13 cellular contexts compared by ENCODE assay signal in genomic region chr2:38654495-38655381, GRCh38. TPM values are rescaled to one million over a fixed set of nuclear protein-coding genes. Genes with fewer than 3 reads are reported as not detected.
DNase-seq lines count a peak whose midpoint lies in the region; ATAC-seq and TF ChIP-seq lines count a peak whose summit lies in the region.
"Had no signal": no experiment of that assay in that cellular context is flagged by ENCODE, and none has a peak within 500 bp of the region (broad histone marks: within the 10 kb centered on the region; RNA-seq: fewer than 3 reads in every experiment).

No MANE protein-coding gene starts in this region.

- intact Hi-C loops in Right ventricle myocardium inferior (cut with DNase I), result no loop called here
- intact Hi-C loops in cardiac septum (cut with DNase I), result no loop called here
- intact Hi-C loops in esophagus squamous epithelium (cut with DNase I), result no loop called here

- peaks cover 0 to 9% of the 10 kb centered on the region in 2 donors for H3K9me3 Mint-ChIP-seq in stimulated activated naive CD8-positive, alpha-beta T cell treated with anti-CD3 and anti-CD28 coated beads, Interleukin-15, amount 100 ng/mL, for 72 hours

- ATAC-seq in Right ventricle myocardium inferior (peak; percentile 51), T-helper 17 cell (no peak), gastroesophageal sphincter (peak; percentile 51)
- no peak for ATAC-seq in stimulated activated naive CD8-positive, alpha-beta T cell treated with anti-CD3 and anti-CD28 coated beads, Interleukin-15, amount 100 ng/mL, for 72 hours

- no peak for TF ChIP-seq EP300 in gastroesophageal sphincter (IDR thresholded peaks at IDR 0.05)

- TF ChIP-seq CTCF in gastroesophageal sphincter (IDR thresholded peaks at IDR 0.05), result no peak
- TF ChIP-seq CTCF in esophagus squamous epithelium (IDR thresholded peaks at IDR 0.05), result no peak

- H3K27me3 ChIP-seq in gastroesophageal sphincter, result no peaks in the 10 kb centered on the region
- H3K27me3 ChIP-seq in esophagus squamous epithelium, result no peaks in the 10 kb centered on the region
- H3K27me3 ChIP-seq: brain microvascular endothelial cell had no signal

- H3K4me3 ChIP-seq in gastroesophageal sphincter (no peak overlapping the region), esophagus squamous epithelium (no peak overlapping the region)
- H3K4me3 ChIP-seq: SK-N-MC had no signal

- peaks cover 41% of the 10 kb centered on the region for H3K4me1 Mint-ChIP-seq in T-helper 17 cell
- peaks cover 73% of the 10 kb centered on the region for H3K4me1 Mint-ChIP-seq in stimulated activated naive CD8-positive, alpha-beta T cell treated with anti-CD3 and anti-CD28 coated beads, Interleukin-15, amount 100 ng/mL, for 72 hours

- peak overlapping the region; percentile 57 for H3K4me3 Mint-ChIP-seq in T-helper 17 cell
- H3K4me3 Mint-ChIP-seq in stimulated activated naive CD8-positive, alpha-beta T cell treated with anti-CD3 and anti-CD28 coated beads, Interleukin-15, amount 100 ng/mL, for 72 hours, result peak overlapping the region; percentile 48 to 72

- H3K9me3 ChIP-seq in T-helper 17 cell (ENCODE audit: control insufficient read depth, low read length, poor library complexity, severe bottlenecking) (no peaks in the 10 kb centered on the region), gastroesophageal sphincter (no peaks in the 10 kb centered on the region), esophagus squamous epithelium (no peaks in the 10 kb centered on the region)

- 60 to 70% methylated on average over 10 to 14 of the region's 14 CpGs for WGBS in gastroesophageal sphincter (ENCODE audit: low coverage in 1 of 2), 2 donors
- 71 to 76% methylated on average over 11 to 14 of the region's 14 CpGs for WGBS in esophagus squamous epithelium, 2 donors

- TF ChIP-seq POLR2A in gastroesophageal sphincter (IDR thresholded peaks at IDR 0.05) (no peak), esophagus squamous epithelium (IDR thresholded peaks at IDR 0.05) (no peak)

- H3K4me1 ChIP-seq in gastroesophageal sphincter (no peaks in the 10 kb centered on the region), esophagus squamous epithelium (peaks cover 0 to 13% (median 0%) of the 10 kb centered on the region in 3 donors)

- H3K27ac Mint-ChIP-seq in T-helper 17 cell, result peak overlapping the region; percentile 97
- peak overlapping the region; percentile 96 to 97 for H3K27ac Mint-ChIP-seq in stimulated activated naive CD8-positive, alpha-beta T cell treated with anti-CD3 and anti-CD28 coated beads, Interleukin-15, amount 100 ng/mL, for 72 hours

- DNase-seq in Right ventricle myocardium inferior (ENCODE audit: missing footprints) (no peak), cardiac septum (ENCODE audit: low spot score) (no peak), T-helper 17 cell (no peak), NK-92 (lab: John Stamatoyannopoulos, UW; ENCODE audit: unreplicated experiment) (no peak), esophagus squamous epithelium (lab: John Stamatoyannopoulos, UW) (no peak), occipital lobe (lab: John Stamatoyannopoulos, UW) (no peak)
- no peak for DNase-seq in stimulated activated naive CD8-positive, alpha-beta T cell treated with anti-CD3 and anti-CD28 coated beads, Interleukin-15, amount 100 ng/mL, for 72 hours
- DNase-seq: brain microvascular endothelial cell, NCI-H1436 treated with DMSO at 0.1 percent for 48 hours, NCI-H526 treated with DMSO at 0.1 percent for 48 hours had no signal

- H3K27ac ChIP-seq in gastroesophageal sphincter (no peak overlapping the region), esophagus squamous epithelium (peak overlapping the region in 1 of 4 donors; percentile 50)
- H3K27ac ChIP-seq: brain microvascular endothelial cell, epithelial cell of prostate, SK-N-MC had no signal

- H3K36me3 ChIP-seq in gastroesophageal sphincter (no peaks in the 10 kb centered on the region), esophagus squamous epithelium (no peaks in the 10 kb centered on the region)
- H3K36me3 ChIP-seq: brain microvascular endothelial cell had no signal

- H3K36me3 Mint-ChIP-seq in T-helper 17 cell (ENCODE audit: low read depth), result no peaks in the 10 kb centered on the region

- no peaks in the 10 kb centered on the region for H3K27me3 Mint-ChIP-seq in T-helper 17 cell
- no peaks in the 10 kb centered on the region for H3K27me3 Mint-ChIP-seq in stimulated activated naive CD8-positive, alpha-beta T cell treated with anti-CD3 and anti-CD28 coated beads, Interleukin-15, amount 100 ng/mL, for 72 hours

RNA-seq across cellular contexts. Expression of gene GALM, which starts 11.2 kb away (rescaled TPM):
- total RNA-seq in Right ventricle myocardium inferior (15.6 TPM), cardiac septum (8.5 TPM), T-helper 17 cell (10 to 100 TPM; 18.5 to 28.3 TPM), gastroesophageal sphincter (10 to 100 TPM in 3 of 4 donors, 1 to 10 TPM in 1; 9.2 to 17.1 (median 13.2) TPM), esophagus squamous epithelium (10 to 100 TPM in 1 of 4 donors, 1 to 10 TPM in 3; 2.6 to 10.5 (median 4.8) TPM), occipital lobe (3.6 TPM)

RNA-seq across cellular contexts. Expression of gene HNRNPLL, which starts 52.0 kb away (rescaled TPM):
- total RNA-seq in Right ventricle myocardium inferior (22.5 TPM), cardiac septum (25.1 TPM), T-helper 17 cell (10 to 100 TPM; 81.5 to 91.5 TPM), gastroesophageal sphincter (10 to 100 TPM; 47.3 to 79.1 (median 68.7) TPM), esophagus squamous epithelium (10 to 100 TPM; 11.9 to 38.1 (median 20.0) TPM), occipital lobe (110 TPM)

Comparison
In these comparisons a context has a peak if more than half of its experiments do, and no peak if none do; other contexts are left out.
1. ATAC-seq: peak in Right ventricle myocardium inferior (single experiment) and gastroesophageal sphincter (single experiment); none in T-helper 17 cell (single experiment) and stimulated activated naive CD8-positive, alpha-beta T cell treated with anti-CD3 and anti-CD28 coated beads, Interleukin-15, amount 100 ng/mL, for 72 hours (single experiment).